In the genomic region with DNA sequence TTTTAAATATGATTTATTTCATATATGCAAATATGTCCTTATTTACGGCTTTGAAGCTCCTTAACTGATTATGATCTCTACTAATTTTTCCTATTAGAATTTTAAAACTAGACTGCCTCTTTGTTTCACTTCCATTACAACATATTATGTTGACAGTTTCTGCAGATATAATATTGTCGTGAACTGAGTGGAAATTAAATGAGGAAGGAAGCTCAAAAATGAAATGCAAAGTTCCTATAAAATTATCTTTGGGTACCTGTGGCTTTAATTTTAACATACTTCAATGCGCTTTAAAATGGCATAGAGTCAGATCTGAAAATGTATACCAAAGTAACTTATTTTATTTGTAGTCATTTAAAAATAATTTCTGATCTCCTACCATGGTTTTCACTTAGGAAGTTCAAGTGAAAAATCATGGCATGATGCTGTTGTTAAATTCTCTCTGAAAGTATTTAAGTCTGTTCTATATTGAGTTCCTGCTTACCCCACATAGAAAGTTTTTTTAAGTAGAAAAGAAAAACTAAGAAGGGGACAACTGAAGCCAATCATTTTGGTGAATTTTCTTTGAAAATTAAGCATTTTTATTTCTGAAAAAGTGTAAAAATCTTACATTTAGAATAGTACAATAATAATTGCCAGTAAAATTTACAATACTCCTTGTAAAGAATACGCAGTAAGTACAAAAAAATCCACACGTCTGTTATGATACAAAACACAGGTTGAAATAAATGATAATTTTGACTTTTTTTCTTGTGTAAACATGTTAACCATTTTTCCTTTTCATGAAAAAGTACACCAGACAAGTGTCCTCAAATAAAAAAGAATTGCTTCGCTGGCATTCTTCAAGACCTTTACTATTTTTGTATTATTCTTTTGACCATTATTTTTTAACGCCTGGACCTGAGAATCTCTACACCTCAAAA, we compare ENCODE assay signal across 1 cellular context.
TF ChIP-seq lines count a peak whose summit lies in the region.

No MANE protein-coding gene starts in this region.

TF ChIP-seq in K562, 482 proteins besides CTCF, POLR2A, EP300 and RAD21 (continued from another document):
- no peak for TF ChIP-seq REST (CRISPR knock-in tag; IDR thresholded peaks at IDR 0.05; ENCODE audit: low read depth)
- TF ChIP-seq, protein P1, sequence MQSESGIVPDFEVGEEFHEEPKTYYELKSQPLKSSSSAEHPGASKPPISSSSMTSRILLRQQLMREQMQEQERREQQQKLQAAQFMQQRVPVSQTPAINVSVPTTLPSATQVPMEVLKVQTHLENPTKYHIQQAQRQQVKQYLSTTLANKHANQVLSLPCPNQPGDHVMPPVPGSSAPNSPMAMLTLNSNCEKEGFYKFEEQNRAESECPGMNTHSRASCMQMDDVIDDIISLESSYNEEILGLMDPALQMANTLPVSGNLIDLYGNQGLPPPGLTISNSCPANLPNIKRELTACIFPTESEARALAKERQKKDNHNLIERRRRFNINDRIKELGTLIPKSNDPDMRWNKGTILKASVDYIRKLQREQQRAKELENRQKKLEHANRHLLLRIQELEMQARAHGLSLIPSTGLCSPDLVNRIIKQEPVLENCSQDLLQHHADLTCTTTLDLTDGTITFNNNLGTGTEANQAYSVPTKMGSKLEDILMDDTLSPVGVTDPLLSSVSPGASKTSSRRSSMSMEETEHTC (IDR thresholded peaks at IDR 0.05) = no peak
- no peak for TF ChIP-seq ZNF24 (IDR thresholded peaks at IDR 0.05)
- TF ChIP-seq, protein P2, sequence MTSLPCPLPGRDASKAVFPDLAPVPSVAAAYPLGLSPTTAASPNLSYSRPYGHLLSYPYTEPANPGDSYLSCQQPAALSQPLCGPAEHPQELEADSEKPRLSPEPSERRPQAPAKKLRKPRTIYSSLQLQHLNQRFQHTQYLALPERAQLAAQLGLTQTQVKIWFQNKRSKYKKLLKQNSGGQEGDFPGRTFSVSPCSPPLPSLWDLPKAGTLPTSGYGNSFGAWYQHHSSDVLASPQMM (CRISPR knock-in tag; IDR thresholded peaks at IDR 0.05) = no peak
- TF ChIP-seq RB1 (IDR thresholded peaks at IDR 0.05; ENCODE audit: low read depth) = no peak
- no peak for TF ChIP-seq POLR3G (IDR thresholded peaks at IDR 0.05; ENCODE audit: extremely low read depth, insufficient read length, insufficient replicate concordance)
- TF ChIP-seq ZNF316 (IDR thresholded peaks at IDR 0.05) = peak; percentile 35; the same call in 1 of the 2 replicates
- TF ChIP-seq PHB2 (IDR thresholded peaks at IDR 0.05; ENCODE audit: low read depth) = no peak
- TF ChIP-seq ZNF76 (CRISPR knock-in tag; IDR thresholded peaks at IDR 0.05; ENCODE audit: borderline replicate concordance) = no peak
- TF ChIP-seq, protein P3, sequence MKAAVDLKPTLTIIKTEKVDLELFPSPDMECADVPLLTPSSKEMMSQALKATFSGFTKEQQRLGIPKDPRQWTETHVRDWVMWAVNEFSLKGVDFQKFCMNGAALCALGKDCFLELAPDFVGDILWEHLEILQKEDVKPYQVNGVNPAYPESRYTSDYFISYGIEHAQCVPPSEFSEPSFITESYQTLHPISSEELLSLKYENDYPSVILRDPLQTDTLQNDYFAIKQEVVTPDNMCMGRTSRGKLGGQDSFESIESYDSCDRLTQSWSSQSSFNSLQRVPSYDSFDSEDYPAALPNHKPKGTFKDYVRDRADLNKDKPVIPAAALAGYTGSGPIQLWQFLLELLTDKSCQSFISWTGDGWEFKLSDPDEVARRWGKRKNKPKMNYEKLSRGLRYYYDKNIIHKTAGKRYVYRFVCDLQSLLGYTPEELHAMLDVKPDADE (conservative IDR thresholded peaks at IDR 0.05; ENCODE audit: control insufficient read depth, low read depth, low read length) = no peak
